In the genomic region with DNA sequence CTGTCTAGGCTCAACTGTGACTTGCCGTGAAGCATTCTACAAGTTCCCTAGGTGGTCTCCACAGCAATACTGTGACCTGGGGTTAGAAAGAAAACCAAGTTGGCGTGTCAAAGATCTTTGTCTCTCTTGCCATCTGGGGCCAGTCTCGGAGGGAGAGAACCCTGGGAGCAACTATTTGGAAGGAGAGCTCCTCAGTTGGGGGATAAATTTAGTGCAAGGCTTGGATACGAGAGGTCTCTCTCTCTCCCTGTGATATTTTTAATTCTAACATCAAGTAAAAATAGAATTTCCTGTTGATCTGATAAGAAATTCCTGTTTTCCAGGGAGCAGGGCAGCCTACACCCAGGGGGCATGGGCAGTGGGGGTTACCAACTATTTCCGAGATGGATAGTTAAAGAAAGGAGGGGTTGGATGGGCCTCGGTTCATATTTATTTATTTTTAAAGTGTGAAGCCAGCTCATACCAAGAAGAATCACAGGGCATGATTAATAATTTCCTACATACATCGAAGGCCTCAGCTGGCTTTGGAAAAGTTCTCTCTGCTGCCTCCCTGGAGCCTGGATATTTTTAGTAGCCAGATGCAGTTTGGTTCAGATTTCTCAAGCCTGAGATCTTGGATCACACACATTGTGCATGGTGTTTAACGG, we compare ENCODE assay signal across 13 cellular contexts.
A peak's percentile ranks its signal among the peaks of the same experiment; 100 is the strongest.
DNase-seq lines count a peak whose midpoint lies in the region; ATAC-seq and TF ChIP-seq lines count a peak whose summit lies in the region.
"Had no signal": no experiment of that assay in that cellular context is flagged by ENCODE, and none has a peak within 500 bp of the region (broad histone marks: within the 10 kb centered on the region; RNA-seq: fewer than 3 reads in every experiment).

No MANE protein-coding gene starts in this region.

- no peak overlapping the region for H3K4me3 ChIP-seq in BLaER1 treated with 17β-estradiol and CSF1 and Interleukin-3, amounts not matched to agents 10 nM and 100 nM
- no peak overlapping the region for H3K4me3 ChIP-seq in fibroblast of pulmonary artery (replicated peaks; ENCODE audit: low read depth, low read length)
- no peak overlapping the region for H3K4me3 ChIP-seq in parathyroid adenoma (ENCODE audit: low read depth, low read length)
- H3K4me3 ChIP-seq in OCI-LY7 (ENCODE audit: low read depth, low read length, poor library complexity, severe bottlenecking) = no peak overlapping the region
- no peak overlapping the region for H3K4me3 ChIP-seq in mammary epithelial cell (replicated peaks in 1 of 3; ENCODE audit: insufficient read depth in 1 of 3, low read depth in 2 of 3, low read length in 3 of 3)
- H3K4me3 ChIP-seq: suprapubic skin had no signal

- peak; percentile 52 for DNase-seq in amniotic stem cell (lab: John Stamatoyannopoulos, UW)
- DNase-seq in fibroblast of pulmonary artery (ENCODE audit: low read depth) = peak; percentile 22
- DNase-seq in OCI-LY7 (ENCODE audit: low spot score) = no peak
- no peak for DNase-seq in omental fat pad (ENCODE audit: low spot score)
- DNase-seq in NCI-H446 treated with DMSO at 0.1 percent for 48 hours (lab: John Stamatoyannopoulos, UW) = no peak
- no peak for DNase-seq in mammary epithelial cell
- DNase-seq: immature natural killer cell, Kasumi-1, NCI-H1417 treated with DMSO at 0.1 percent for 48 hours, NCI-H345 had no signal

- BruUV-seq in OCI-LY7 (replicated peaks; lab: Mats Ljungman, UMichigan) (no TSS peak), mammary epithelial cell (replicated peaks; lab: Mats Ljungman, UMichigan) (no TSS peak)

- H3K9me2 ChIP-seq in OCI-LY7 (ENCODE audit: insufficient read depth, low read length) = no peaks in the 10 kb centered on the region

- peaks cover 21 to 43% (median 36%) of the 10 kb centered on the region in 10 experiments for H3K4me1 ChIP-seq in BLaER1 treated with 17β-estradiol and CSF1 and Interleukin-3, amounts not matched to agents 10 nM and 100 nM
- H3K4me1 ChIP-seq in parathyroid adenoma (peaks cover 3% of the 10 kb centered on the region), OCI-LY7 (ENCODE audit: insufficient read depth, low read length, poor library complexity, severe bottlenecking) (no peaks in the 10 kb centered on the region), mammary epithelial cell (ENCODE audit: insufficient read depth, low read length) (peaks cover 12% of the 10 kb centered on the region)

- H3K79me2 ChIP-seq in parathyroid adenoma = no peaks in the 10 kb centered on the region
- H3K79me2 ChIP-seq in OCI-LY7 (ENCODE audit: insufficient read depth, low read depth, low read length) = no peaks in the 10 kb centered on the region
- no peaks in the 10 kb centered on the region for H3K79me2 ChIP-seq in mammary epithelial cell (ENCODE audit: insufficient read depth, low read length)

- no peaks in the 10 kb centered on the region; a peak in 1 of 22 replicates for H3K9me3 ChIP-seq in BLaER1 treated with 17β-estradiol and CSF1 and Interleukin-3, amounts not matched to agents 10 nM and 100 nM (replicated peaks in 1 of 11)
- H3K9me3 ChIP-seq in parathyroid adenoma (ENCODE audit: control insufficient read depth, low read length) (no peaks in the 10 kb centered on the region), OCI-LY7 (ENCODE audit: low read length) (no peaks in the 10 kb centered on the region), mammary epithelial cell (replicated peaks; ENCODE audit: insufficient read depth, low read length) (no peaks in the 10 kb centered on the region)
- H3K9me3 ChIP-seq: suprapubic skin had no signal

- 66% methylated on average over 8 of the region's 8 CpGs for WGBS in mammary epithelial cell (ENCODE audit: low coverage, missing lambda C conversion rate)

- in situ Hi-C loops in mammary epithelial cell (cut with MboI; ENCODE audit: low sequenced_read_pairs in 2 of 2) = no loop called here

- H2AFZ ChIP-seq in parathyroid adenoma = peak overlapping the region; percentile 13
- H2AFZ ChIP-seq in OCI-LY7 (ENCODE audit: low read length) = no peak overlapping the region
- no peak overlapping the region for H2AFZ ChIP-seq in mammary epithelial cell (ENCODE audit: low read depth, low read length)

- POLR2A ChIA-PET in OCI-LY7 (lab: Charles Lee) = no interaction called here

- peak overlapping the region; percentile 35 to 79 (median 62) for H3K4me2 ChIP-seq in BLaER1 treated with 17β-estradiol and CSF1 and Interleukin-3, amounts not matched to agents 10 nM and 100 nM
- H3K4me2 ChIP-seq in parathyroid adenoma (ENCODE audit: low read length) (no peak overlapping the region), OCI-LY7 (ENCODE audit: low read length) (no peak overlapping the region), mammary epithelial cell (ENCODE audit: insufficient read depth, low read depth, low read length) (no peak overlapping the region)

- no peaks in the 10 kb centered on the region for H4K20me1 ChIP-seq in BLaER1 treated with 17β-estradiol and CSF1 and Interleukin-3, amounts not matched to agents 10 nM and 100 nM
- no peaks in the 10 kb centered on the region for H4K20me1 ChIP-seq in OCI-LY7 (ENCODE audit: insufficient read depth, low read length)
- no peaks in the 10 kb centered on the region for H4K20me1 ChIP-seq in mammary epithelial cell (ENCODE audit: insufficient read depth, low read length)

- H3K27me3 ChIP-seq in BLaER1 treated with 17β-estradiol and CSF1 and Interleukin-3, amounts not matched to agents 10 nM and 100 nM = no peaks in the 10 kb centered on the region
- H3K27me3 ChIP-seq in parathyroid adenoma (ENCODE audit: control insufficient read depth, insufficient read depth, low read length) (no peaks in the 10 kb centered on the region), mammary epithelial cell (ENCODE audit: insufficient read depth, low read length) (no peaks in the 10 kb centered on the region)
- H3K27me3 ChIP-seq: suprapubic skin had no signal

- no peak for ATAC-seq in omental fat pad (ENCODE audit: low FRiP score)

- no peaks in the 10 kb centered on the region for H3K36me3 ChIP-seq in BLaER1 treated with 17β-estradiol and CSF1 and Interleukin-3, amounts not matched to agents 10 nM and 100 nM
- H3K36me3 ChIP-seq in parathyroid adenoma (ENCODE audit: control insufficient read depth, insufficient read depth, low read length) = no peaks in the 10 kb centered on the region
- H3K36me3 ChIP-seq in OCI-LY7 (ENCODE audit: insufficient read depth, low read length) = no peaks in the 10 kb centered on the region
- no peaks in the 10 kb centered on the region for H3K36me3 ChIP-seq in mammary epithelial cell (ENCODE audit: insufficient read depth, low read length)
- H3K36me3 ChIP-seq: suprapubic skin had no signal

- TF ChIP-seq CTCF in fibroblast of pulmonary artery (IDR thresholded peaks at IDR 0.05; ENCODE audit: low read length, missing control alignments) = no peak
- no peak for TF ChIP-seq CTCF in parathyroid adenoma (IDR thresholded peaks at IDR 0.05)
- TF ChIP-seq CTCF in OCI-LY7 (conservative IDR thresholded peaks at IDR 0.05; ENCODE audit: low read length) = no peak
- TF ChIP-seq CTCF in omental fat pad (IDR thresholded peaks at IDR 0.05) = no peak
- TF ChIP-seq CTCF in mammary epithelial cell (conservative IDR thresholded peaks at IDR 0.05 in 1 of 2, IDR thresholded peaks at IDR 0.05 in 1 of 2; ENCODE audit: extremely low read depth in 1 of 2, insufficient read depth in 1 of 2, low read depth in 1 of 2, low read length in 2 of 2) = no peak

- dilution Hi-C loops in mammary epithelial cell (cut with HindIII; ENCODE audit: low sequenced_read_pairs) = no loop called here

- CTCF ChIA-PET in OCI-LY7 (lab: Charles Lee; ENCODE audit: unreplicated experiment) (no interaction called here), mammary epithelial cell (lab: Charles Lee; ENCODE audit: low non-redundant PET) (no interaction called here)

- no peak overlapping the region for H3K9ac ChIP-seq in BLaER1 treated with 17β-estradiol and CSF1 and Interleukin-3, amounts not matched to agents 10 nM and 100 nM
- H3K9ac ChIP-seq in parathyroid adenoma (no peak overlapping the region), mammary epithelial cell (ENCODE audit: insufficient read depth, low read length) (no peak overlapping the region)

- intact Hi-C loops in OCI-LY7 (cut with micrococcal nuclease; ENCODE audit: unreplicated experiment) = no loop called here
- intact Hi-C loops in mammary epithelial cell (cut with micrococcal nuclease) = no loop called here

- peak overlapping the region in 3 of 11 experiments; percentile 13 to 65 (median 61); a peak in 2 of 22 replicates for H3K27ac ChIP-seq in BLaER1 treated with 17β-estradiol and CSF1 and Interleukin-3, amounts not matched to agents 10 nM and 100 nM
- H3K27ac ChIP-seq in parathyroid adenoma = no peak overlapping the region
- H3K27ac ChIP-seq in OCI-LY7 (ENCODE audit: low read depth, low read length, poor library complexity, severe bottlenecking) = no peak overlapping the region
- no peak overlapping the region for H3K27ac ChIP-seq in mammary epithelial cell (ENCODE audit: insufficient read depth, low read depth, low read length)
- H3K27ac ChIP-seq: suprapubic skin had no signal

Comparison
In these comparisons a context has a peak if more than half of its experiments do, and no peak if none do; other contexts are left out.
1. H3K4me2 ChIP-seq: peak in BLaER1 treated with 17β-estradiol and CSF1 and Interleukin-3, amounts not matched to agents 10 nM and 100 nM (11 of 11); none in parathyroid adenoma (single experiment), OCI-LY7 (single experiment) and mammary epithelial cell (single experiment).
2. DNase-seq: peak in amniotic stem cell (single experiment) and fibroblast of pulmonary artery (single experiment); none in OCI-LY7 (single experiment), omental fat pad (single experiment), NCI-H446 treated with DMSO at 0.1 percent for 48 hours (single experiment) and mammary epithelial cell (single experiment).